Comparison of ENCODE assay signal across 8 cellular contexts in the genomic region with DNA sequence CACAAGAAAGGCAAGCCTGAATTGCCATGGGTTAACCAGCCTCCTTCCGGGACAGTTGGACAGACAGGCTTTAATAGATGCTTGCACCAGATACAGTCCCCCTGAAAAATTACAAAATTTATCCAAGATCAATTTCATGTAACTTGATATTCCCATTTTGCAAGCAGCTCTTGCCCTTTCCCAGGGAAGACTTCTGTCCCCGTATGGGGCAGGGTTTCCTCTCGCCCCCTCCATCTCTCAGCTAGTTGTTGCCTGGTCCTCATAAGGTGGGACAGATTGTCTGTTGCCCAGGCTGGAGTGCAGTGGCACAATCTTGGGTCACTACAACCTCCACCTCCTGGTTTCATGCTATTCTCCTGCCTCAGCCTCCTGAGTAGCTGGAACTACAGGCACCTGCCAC.
DNase-seq lines count a peak whose midpoint lies in the region; ATAC-seq and TF ChIP-seq lines count a peak whose summit lies in the region.

No MANE protein-coding gene starts in this region.

- no peaks in the 10 kb centered on the region for H3K27me3 Mint-ChIP-seq in stimulated activated memory B cell treated with anti-CD40 and anti-IgM and Interleukin-4, amounts not matched to agents 10 μg/mL and 1 μg/mL and 100 μg/mL, for 72 hours

- H3K4me3 ChIP-seq in NB4 (ENCODE audit: low read depth, low read length), result no peak overlapping the region
- no peak overlapping the region for H3K4me3 ChIP-seq in adrenal gland
- H3K4me3 ChIP-seq in MM.1S (ENCODE audit: low read length), result no peak overlapping the region

- H3K79me2 ChIP-seq in MM.1S (ENCODE audit: low read length), result no peaks in the 10 kb centered on the region

- no peak overlapping the region for H3K9ac ChIP-seq in MM.1S (ENCODE audit: low read length)

- H3K27ac ChIP-seq in adrenal gland (peak overlapping the region; percentile 35 to 90 (median 81)), MM.1S (ENCODE audit: low read length) (no peak overlapping the region)

- H3K27me3 ChIP-seq in adrenal gland (no peaks in the 10 kb centered on the region), MM.1S (replicated peaks; ENCODE audit: insufficient read depth, low read length) (no peaks in the 10 kb centered on the region)

- H3K4me1 ChIP-seq in adrenal gland (replicated peaks in 1 of 2), result peaks cover 10 to 14% of the 10 kb centered on the region in 2 donors
- H3K4me1 ChIP-seq in MM.1S (ENCODE audit: low read length), result no peaks in the 10 kb centered on the region

- no peaks in the 10 kb centered on the region for H4K20me1 ChIP-seq in MM.1S (ENCODE audit: insufficient read depth, low read length)

- no peaks in the 10 kb centered on the region for H3F3A ChIP-seq in MM.1S (ENCODE audit: insufficient read depth, low read length)

- ATAC-seq in stimulated activated memory B cell treated with anti-CD40 and anti-IgM and Interleukin-4, amounts not matched to agents 10 μg/mL and 1 μg/mL and 100 μg/mL, for 72 hours, result peak; percentile 32
- no peak for ATAC-seq in HG03354 (IDR thresholded peaks at IDR 0.05; ENCODE audit: poor library complexity, severe bottlenecking, unreplicated experiment)

- no peak overlapping the region for H3K4me3 Mint-ChIP-seq in stimulated activated memory B cell treated with anti-CD40 and anti-IgM and Interleukin-4, amounts not matched to agents 10 μg/mL and 1 μg/mL and 100 μg/mL, for 72 hours

- WGBS in adrenal gland, 4 donors, result 82 to 88% (median 86%) methylated on average over 3 of the region's 3 CpGs

- H3K36me3 ChIP-seq in adrenal gland (replicated peaks in 1 of 2), result no peaks in the 10 kb centered on the region
- no peaks in the 10 kb centered on the region for H3K36me3 ChIP-seq in MM.1S (replicated peaks; ENCODE audit: insufficient read depth, low read length)

- no peak overlapping the region for H2AFZ ChIP-seq in MM.1S (ENCODE audit: low read length)

- DNase-seq in NCI-H748 (lab: John Stamatoyannopoulos, UW; ENCODE audit: unreplicated experiment) (peak; percentile 6), NCI-H748 treated with DMSO at 0.1 percent for 48 hours (lab: John Stamatoyannopoulos, UW) (no peak), NB4 (ENCODE audit: low read depth) (peak; percentile 12), adrenal gland (no peak), 8988T (no peak), MM.1S (no peak)

- no peak overlapping the region for H3K4me2 ChIP-seq in MM.1S (ENCODE audit: low read depth, low read length)

- TF ChIP-seq POLR2A in NB4 (IDR thresholded peaks at IDR 0.05; ENCODE audit: extremely low read depth, insufficient read length) (no peak), adrenal gland (IDR thresholded peaks at IDR 0.05) (no peak)

- H3K9me3 ChIP-seq in adrenal gland (replicated peaks in 1 of 3), result no peaks in the 10 kb centered on the region
- H3K9me3 ChIP-seq in MM.1S (replicated peaks; ENCODE audit: insufficient read depth, low read length), result no peaks in the 10 kb centered on the region

- H3K36me3 Mint-ChIP-seq in stimulated activated memory B cell treated with anti-CD40 and anti-IgM and Interleukin-4, amounts not matched to agents 10 μg/mL and 1 μg/mL and 100 μg/mL, for 72 hours, result peaks cover 52% of the 10 kb centered on the region

- TF ChIP-seq CTCF in NB4 (IDR thresholded peaks at IDR 0.05; ENCODE audit: low read depth, low read length) (no peak), adrenal gland (IDR thresholded peaks at IDR 0.05) (no peak), MM.1S (IDR thresholded peaks at IDR 0.05; ENCODE audit: low read length) (no peak)

- intact Hi-C loops in adrenal gland (cut with DNase I), result loop anchor here in 1 of 2 donors (10.0 kb wide), 1 partner anchor 61 kb away; a partner anchor contains a TSS

- peaks cover 4% of the 10 kb centered on the region for H3K9me3 Mint-ChIP-seq in stimulated activated memory B cell treated with anti-CD40 and anti-IgM and Interleukin-4, amounts not matched to agents 10 μg/mL and 1 μg/mL and 100 μg/mL, for 72 hours

- H3K9me2 ChIP-seq in MM.1S (replicated peaks; ENCODE audit: insufficient read depth, low read length), result no peaks in the 10 kb centered on the region

- peaks cover 17% of the 10 kb centered on the region for H3K4me1 Mint-ChIP-seq in stimulated activated memory B cell treated with anti-CD40 and anti-IgM and Interleukin-4, amounts not matched to agents 10 μg/mL and 1 μg/mL and 100 μg/mL, for 72 hours

- H3K27ac Mint-ChIP-seq in stimulated activated memory B cell treated with anti-CD40 and anti-IgM and Interleukin-4, amounts not matched to agents 10 μg/mL and 1 μg/mL and 100 μg/mL, for 72 hours, result peak overlapping the region; percentile 48

Comparison
In these comparisons a context has a peak if more than half of its experiments do, and no peak if none do; other contexts are left out.
1. DNase-seq: peak in NCI-H748 (single experiment) and NB4 (single experiment); none in NCI-H748 treated with DMSO at 0.1 percent for 48 hours (single experiment), adrenal gland (0 of 7), 8988T (single experiment) and MM.1S (single experiment).